In the genomic region with DNA sequence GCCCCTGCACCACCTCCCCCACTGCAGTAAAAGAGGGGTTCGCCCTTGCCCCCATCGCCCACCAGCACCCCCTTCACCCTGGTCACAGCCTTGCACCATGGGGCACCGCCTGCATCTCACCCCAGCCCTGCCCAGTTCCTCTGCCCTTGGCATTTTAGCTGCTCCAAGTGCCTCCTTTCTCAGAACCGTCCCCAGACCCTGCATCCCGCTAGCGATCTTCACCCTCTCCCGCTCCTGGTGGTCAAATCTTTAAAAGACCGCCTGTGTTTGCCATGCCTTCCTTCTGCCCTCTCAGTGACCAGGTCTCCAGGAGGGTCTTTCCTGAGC, we compare ENCODE assay signal across 24 cellular contexts.
DNase-seq lines count a peak whose midpoint lies in the region; ATAC-seq, FAIRE-seq and TF ChIP-seq lines count a peak whose summit lies in the region.
"Had no signal": no experiment of that assay in that cellular context is flagged by ENCODE, and none has a peak within 500 bp of the region (broad histone marks: within the 10 kb centered on the region; RNA-seq: fewer than 3 reads in every experiment).

No MANE protein-coding gene starts in this region.

- no peak for TF ChIP-seq EP300 in A549 (IDR thresholded peaks at IDR 0.05)

- no peaks in the 10 kb centered on the region for H3K79me2 ChIP-seq in H9 (ENCODE audit: insufficient read depth, low read length)
- H3K79me2 ChIP-seq in hepatocyte: peaks cover 3% of the 10 kb centered on the region

- H3K4me1 Mint-ChIP-seq in H9: peaks cover 12 to 13% of the 10 kb centered on the region in 2 experiments

- intact Hi-C loops in pancreas (cut with DNase I): no loop called here

- no peak overlapping the region for H4K8ac ChIP-seq in H9 (replicated peaks; ENCODE audit: insufficient read length, low read depth, low read length)

- H4K20me1 ChIP-seq in H9 (ENCODE audit: control insufficient read depth, insufficient read depth, insufficient read length): no peaks in the 10 kb centered on the region
- no peaks in the 10 kb centered on the region for H4K20me1 ChIP-seq in hepatocyte (ENCODE audit: insufficient read depth, poor library complexity, severe bottlenecking)

- no peak overlapping the region for H3K4ac ChIP-seq in H9 (ENCODE audit: low read depth, low read length)

- H4K91ac ChIP-seq in H9 (ENCODE audit: insufficient read length, low read depth, low read length): no peak overlapping the region

- 70% methylated on average over 6 of the region's 8 CpGs for whole genome bisulfite sequencing in A549 (ENCODE audit: missing lambda C conversion rate)
- WGBS in H9 (ENCODE audit: extremely low coverage, insufficient read length, low lambda C conversion rate): no CpG with 5 or more reads among the region's 8 CpGs
- 89% methylated on average over 8 of the region's 8 CpGs for WGBS in hepatocyte (ENCODE audit: low lambda C conversion rate, missing lambda C conversion rate)
- WGBS in pancreas, 2 donors: 81 to 83% methylated on average over 8 of the region's 8 CpGs

- DNase-seq in A549 (ENCODE audit: low read depth in 1 of 2, low spot score in 1 of 2) (no peak), H9 (peak; percentile 20), hepatocyte (ENCODE audit: low spot score) (no peak), pancreas (peak in 1 of 6 donors; percentile 48), DMS153 (lab: John Stamatoyannopoulos, UW) (no peak), NCI-H526 treated with DMSO at 0.1 percent for 48 hours (lab: John Stamatoyannopoulos, UW) (no peak)
- DNase-seq: activated gamma-delta T cell treated with Interleukin-2 at 50 U/mL for 16 hours; EL; esophagus squamous epithelium; NCI-H1105 treated with DMSO at 0.1 percent for 48 hours; NCI-H2081; NCI-H345; NCI-H82; retina; stimulated activated CD4-positive, alpha-beta T cell treated with anti-CD3 and anti-CD28 coated beads, Interleukin-4, amount 100 ng/mL, for 4 hours; stimulated activated naive CD4-positive, alpha-beta T cell; testis had no signal

- peaks cover 0 to 6% (median 3%) of the 10 kb centered on the region in 3 experiments; a peak in 3 of 7 replicates for H3K36me3 Mint-ChIP-seq in H9 (ENCODE audit: insufficient read depth in 1 of 3, low read depth in 3 of 3)

- H3K9me2 ChIP-seq in hepatocyte (replicated peaks; ENCODE audit: insufficient read depth): no peaks in the 10 kb centered on the region

- no peaks in the 10 kb centered on the region for H3K27me3 ChIP-seq in H9 (ENCODE audit: insufficient read depth, low read length)
- H3K27me3 ChIP-seq in hepatocyte: no peaks in the 10 kb centered on the region
- H3K27me3 ChIP-seq in pancreas: no peaks in the 10 kb centered on the region
- H3K27me3 ChIP-seq: esophagus squamous epithelium, testis had no signal

- no peak overlapping the region for H4K5ac ChIP-seq in H9 (ENCODE audit: insufficient read length, low read depth, low read length)

- H3K23me2 ChIP-seq in H9 (ENCODE audit: insufficient read length, low read depth, low read length, poor library complexity, severe bottlenecking): no peaks in the 10 kb centered on the region

- H3T11ph ChIP-seq in H9 (ENCODE audit: low read length): no peak overlapping the region

- FAIRE-seq in A549 (lab: Jason Lieb, UNC) (no peak), pancreas (lab: Jason Lieb, UNC) (no peak)
- FAIRE-seq: frontal cortex, GM12892, islet of Langerhans had no signal

- no peak overlapping the region for H2BK20ac ChIP-seq in H9 (ENCODE audit: low read depth, low read length, poor library complexity, severe bottlenecking)

- H3K4me2 ChIP-seq in A549: peak overlapping the region; percentile 48
- no peak overlapping the region for H3K4me2 ChIP-seq in H9 (ENCODE audit: insufficient read depth, insufficient read length, low read length)
- H3K4me2 ChIP-seq in hepatocyte: peak overlapping the region; percentile 64

- TF ChIP-seq CTCF in A549 (IDR thresholded peaks at IDR 0.05): no peak
- TF ChIP-seq CTCF in H9 (conservative IDR thresholded peaks at IDR 0.05): no peak
- TF ChIP-seq CTCF in hepatocyte (IDR thresholded peaks at IDR 0.05; ENCODE audit: poor library complexity): no peak
- no peak for TF ChIP-seq CTCF in pancreas (IDR thresholded peaks at IDR 0.05)

- POLR2A ChIA-PET in A549 (lab: Yijun Ruan, JAX): no interaction called here

- ATAC-seq in A549: no peak
- ATAC-seq in pancreas: no peak
- ATAC-seq in GM21576 (IDR thresholded peaks at IDR 0.05; ENCODE audit: unreplicated experiment): no peak
- no peak for ATAC-seq in HG03378 (IDR thresholded peaks at IDR 0.05; ENCODE audit: unreplicated experiment)
- ATAC-seq: Right ventricle myocardium inferior had no signal

- no peak overlapping the region for H3K18ac ChIP-seq in H9 (ENCODE audit: insufficient read length, low read depth, low read length)

- H3K79me1 ChIP-seq in H9 (ENCODE audit: insufficient read depth, low read depth, low read length, poor library complexity, severe bottlenecking): no peaks in the 10 kb centered on the region

- H2AFZ ChIP-seq in H9 (ENCODE audit: low read length) (no peak overlapping the region), hepatocyte (no peak overlapping the region)

- CTCF ChIA-PET in A549 (lab: Yijun Ruan, JAX): interaction anchor here (2.7 to 2.8 kb wide), 2 partner anchors 22 to 181 kb away, joined by 7 to 10 read pairs; no protein-coding TSS in a partner anchor

- no peak overlapping the region for H3K27ac Mint-ChIP-seq in H9

- no peak for TF ChIP-seq POLR2A in A549 (IDR thresholded peaks at IDR 0.05; ENCODE audit: low read length)

- H3K27ac ChIP-seq in A549: peak overlapping the region; percentile 65 to 68; a peak in 4 of 6 replicates
- H3K27ac ChIP-seq in H9 (ENCODE audit: insufficient read length, low read depth, low read length): no peak overlapping the region
- H3K27ac ChIP-seq in hepatocyte: peak overlapping the region; percentile 87
- peak overlapping the region; percentile 46 to 76 (median 67) for H3K27ac ChIP-seq in pancreas
- H3K27ac ChIP-seq: coronary artery, testis had no signal

- H3K4me3 Mint-ChIP-seq in H9: no peak overlapping the region

- no peak overlapping the region for H3K4me3 ChIP-seq in A549
- H3K4me3 ChIP-seq in hepatocyte: no peak overlapping the region
- peak overlapping the region in 2 of 4 donors; percentile 14 to 26 for H3K4me3 ChIP-seq in pancreas
- H3K4me3 ChIP-seq: coronary artery, testis had no signal

- H3K9me3 ChIP-seq in A549: no peaks in the 10 kb centered on the region
- no peaks in the 10 kb centered on the region for H3K9me3 ChIP-seq in H9 (ENCODE audit: control insufficient read depth, low read depth, low read length)
- H3K9me3 ChIP-seq in hepatocyte (ENCODE audit: low read depth): no peaks in the 10 kb centered on the region
- H3K9me3 ChIP-seq in pancreas: no peaks in the 10 kb centered on the region
- H3K9me3 ChIP-seq: esophagus squamous epithelium, testis had no signal

- no peak overlapping the region for H3K14ac ChIP-seq in H9 (ENCODE audit: insufficient read depth, low read length)

- H3K36me3 ChIP-seq in hepatocyte (replicated peaks; ENCODE audit: insufficient read depth, low read depth) (no peaks in the 10 kb centered on the region), pancreas (no peaks in the 10 kb centered on the region)
- H3K36me3 ChIP-seq: esophagus squamous epithelium had no signal

- TF ChIP-seq RAD21 in A549 (conservative IDR thresholded peaks at IDR 0.05 in 1 of 2, IDR thresholded peaks at IDR 0.05 in 1 of 2): no peak

- H3K23ac ChIP-seq in H9 (ENCODE audit: insufficient read length, low read depth, low read length): no peak overlapping the region

- H3K4me1 ChIP-seq in A549 (peaks cover 39% of the 10 kb centered on the region), H9 (ENCODE audit: insufficient read depth, low read length) (no peaks in the 10 kb centered on the region), hepatocyte (ENCODE audit: insufficient read depth) (peaks cover 44% of the 10 kb centered on the region), pancreas (peaks cover 31 to 33% (median 32%) of the 10 kb centered on the region in 3 donors)

- no peak overlapping the region for H3K9ac ChIP-seq in H9 (ENCODE audit: extremely low read depth, insufficient read length, low read length)

- no peak overlapping the region for H2BK15ac ChIP-seq in H9 (ENCODE audit: low read depth, low read length)

- H2AK5ac ChIP-seq in H9 (ENCODE audit: insufficient read length, low read length): no peak overlapping the region

- H3K56ac ChIP-seq in H9 (ENCODE audit: insufficient read length, low read depth, low read length): no peak overlapping the region

- H3K27me3 Mint-ChIP-seq in H9 (ENCODE audit: low read depth): peaks cover 23% of the 10 kb centered on the region

- no peak overlapping the region for H2BK12ac ChIP-seq in H9 (ENCODE audit: insufficient read length, low read depth, low read length)

- H2BK5ac ChIP-seq in H9 (ENCODE audit: insufficient read length, low read length): no peak overlapping the region

- H3K9me3 Mint-ChIP-seq in H9: peaks cover 3 to 12% of the 10 kb centered on the region in 2 experiments

- no peak overlapping the region for H2BK120ac ChIP-seq in H9 (ENCODE audit: low read depth, low read length, poor library complexity, severe bottlenecking)

TF ChIP-seq in A549, 52 proteins besides CTCF, POLR2A, EP300 and RAD21 (continues in another document):
- no peak for TF ChIP-seq BCL3 (IDR thresholded peaks at IDR 0.05)
- TF ChIP-seq, protein P1, sequence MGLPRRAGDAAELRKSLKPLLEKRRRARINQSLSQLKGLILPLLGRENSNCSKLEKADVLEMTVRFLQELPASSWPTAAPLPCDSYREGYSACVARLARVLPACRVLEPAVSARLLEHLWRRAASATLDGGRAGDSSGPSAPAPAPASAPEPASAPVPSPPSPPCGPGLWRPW (IDR thresholded peaks at IDR 0.05): no peak
- TF ChIP-seq, protein P2, sequence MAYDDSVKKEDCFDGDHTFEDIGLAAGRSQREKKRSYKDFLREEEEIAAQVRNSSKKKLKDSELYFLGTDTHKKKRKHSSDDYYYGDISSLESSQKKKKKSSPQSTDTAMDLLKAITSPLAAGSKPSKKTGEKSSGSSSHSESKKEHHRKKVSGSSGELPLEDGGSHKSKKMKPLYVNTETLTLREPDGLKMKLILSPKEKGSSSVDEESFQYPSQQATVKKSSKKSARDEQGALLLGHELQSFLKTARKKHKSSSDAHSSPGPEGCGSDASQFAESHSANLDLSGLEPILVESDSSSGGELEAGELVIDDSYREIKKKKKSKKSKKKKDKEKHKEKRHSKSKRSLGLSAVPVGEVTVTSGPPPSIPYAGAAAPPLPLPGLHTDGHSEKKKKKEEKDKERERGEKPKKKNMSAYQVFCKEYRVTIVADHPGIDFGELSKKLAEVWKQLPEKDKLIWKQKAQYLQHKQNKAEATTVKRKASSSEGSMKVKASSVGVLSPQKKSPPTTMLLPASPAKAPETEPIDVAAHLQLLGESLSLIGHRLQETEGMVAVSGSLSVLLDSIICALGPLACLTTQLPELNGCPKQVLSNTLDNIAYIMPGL (CRISPR knock-in tag; IDR thresholded peaks at IDR 0.05; ENCODE audit: borderline replicate concordance): no peak
